In the genomic region with DNA sequence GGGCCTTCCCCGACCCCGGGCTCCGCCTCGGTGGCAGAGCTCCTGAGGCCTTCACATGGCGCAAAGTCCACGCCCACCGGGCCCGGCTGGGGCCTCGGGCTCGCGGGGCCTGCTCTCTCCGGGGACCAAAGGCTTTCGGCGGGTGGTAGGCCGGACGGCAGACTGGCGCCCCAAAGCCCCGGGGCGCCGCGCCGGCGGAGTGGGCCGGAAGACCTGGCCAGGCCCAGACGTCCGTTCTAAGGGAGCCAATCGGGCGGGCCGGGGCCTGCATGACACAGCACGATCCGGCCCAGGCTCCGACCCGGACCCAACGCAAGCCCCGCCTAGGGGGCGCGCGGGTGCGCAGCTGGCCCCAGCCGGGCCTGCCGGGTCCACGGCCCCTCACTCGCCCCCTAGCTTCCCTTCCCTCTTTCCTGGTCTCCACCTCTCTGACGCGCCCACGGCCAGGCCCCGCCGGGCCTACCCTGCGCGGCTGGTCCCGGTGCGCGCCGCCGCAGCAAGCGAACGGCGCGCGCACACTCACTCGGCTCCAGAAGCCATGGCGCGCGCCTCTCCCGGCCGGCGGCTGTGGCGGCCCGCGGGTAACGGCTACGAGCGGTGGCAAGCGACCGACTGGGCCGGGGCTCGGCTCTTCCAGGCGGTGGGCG, we compare ENCODE assay signal across 1 cellular context.
TF ChIP-seq lines count a peak whose summit lies in the region.

No MANE protein-coding gene starts in this region.

TF ChIP-seq in HepG2, 621 proteins besides CTCF, POLR2A, EP300 and RAD21 (continued from another document and continues in another):
- TF ChIP-seq, protein P1, sequence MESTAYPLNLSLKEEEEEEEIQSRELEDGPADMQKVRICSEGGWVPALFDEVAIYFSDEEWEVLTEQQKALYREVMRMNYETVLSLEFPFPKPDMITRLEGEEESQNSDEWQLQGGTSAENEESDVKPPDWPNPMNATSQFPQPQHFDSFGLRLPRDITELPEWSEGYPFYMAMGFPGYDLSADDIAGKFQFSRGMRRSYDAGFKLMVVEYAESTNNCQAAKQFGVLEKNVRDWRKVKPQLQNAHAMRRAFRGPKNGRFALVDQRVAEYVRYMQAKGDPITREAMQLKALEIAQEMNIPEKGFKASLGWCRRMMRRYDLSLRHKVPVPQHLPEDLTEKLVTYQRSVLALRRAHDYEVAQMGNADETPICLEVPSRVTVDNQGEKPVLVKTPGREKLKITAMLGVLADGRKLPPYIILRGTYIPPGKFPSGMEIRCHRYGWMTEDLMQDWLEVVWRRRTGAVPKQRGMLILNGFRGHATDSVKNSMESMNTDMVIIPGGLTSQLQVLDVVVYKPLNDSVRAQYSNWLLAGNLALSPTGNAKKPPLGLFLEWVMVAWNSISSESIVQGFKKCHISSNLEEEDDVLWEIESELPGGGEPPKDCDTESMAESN (CRISPR knock-in tag; conservative IDR thresholded peaks at IDR 0.05), result peak; percentile 76
- TF ChIP-seq RBAK (CRISPR knock-in tag; IDR thresholded peaks at IDR 0.05) (no peak), MLLT10 (CRISPR knock-in tag; IDR thresholded peaks at IDR 0.05) (no peak), ARNT2 (CRISPR knock-in tag; IDR thresholded peaks at IDR 0.05; ENCODE audit: low read depth) (peak; percentile 70), HHEX (CRISPR knock-in tag; IDR thresholded peaks at IDR 0.05) (no peak), NAIF1 (CRISPR knock-in tag; IDR thresholded peaks at IDR 0.05; ENCODE audit: borderline replicate concordance) (peak; percentile 64; the same call in 1 of the 2 replicates), CAMTA2 (CRISPR knock-in tag; IDR thresholded peaks at IDR 0.05; ENCODE audit: borderline replicate concordance) (0 out of 2 replicates have a peak, but pooled peaks have one; percentile 32), KLF12 (CRISPR knock-in tag; IDR thresholded peaks at IDR 0.05; ENCODE audit: borderline replicate concordance) (no peak), MTA3 (CRISPR knock-in tag; IDR thresholded peaks at IDR 0.05) (no peak), ZBTB21 (CRISPR knock-in tag; IDR thresholded peaks at IDR 0.05) (no peak), SATB2 (CRISPR knock-in tag; IDR thresholded peaks at IDR 0.05) (peak; percentile 11; the same call in 1 of the 2 replicates), IRF2 (CRISPR knock-in tag; IDR thresholded peaks at IDR 0.05) (no peak), MTF2 (CRISPR knock-in tag; IDR thresholded peaks at IDR 0.05; ENCODE audit: borderline replicate concordance) (no peak), MAFG (CRISPR knock-in tag; IDR thresholded peaks at IDR 0.05) (peak; percentile 84; the same call in 1 of the 2 replicates), KDM4B (CRISPR knock-in tag; IDR thresholded peaks at IDR 0.05) (no peak; the same call in 1 of the 2 replicates), ZNF343 (CRISPR knock-in tag; IDR thresholded peaks at IDR 0.05) (no peak; the same call in 1 of the 2 replicates), TRIM24 (CRISPR knock-in tag; IDR thresholded peaks at IDR 0.05) (no peak), TOPORS (CRISPR knock-in tag; IDR thresholded peaks at IDR 0.05) (peak; percentile 97), ZNF432 (CRISPR knock-in tag; IDR thresholded peaks at IDR 0.05; ENCODE audit: borderline replicate concordance) (no peak), ZNF629 (CRISPR knock-in tag; conservative IDR thresholded peaks at IDR 0.05) (no peak), FOXM1 (CRISPR knock-in tag; IDR thresholded peaks at IDR 0.05) (no peak), ZNF672 (CRISPR knock-in tag; IDR thresholded peaks at IDR 0.05) (no peak), PTBP1 (IDR thresholded peaks at IDR 0.05; ENCODE audit: low read depth, low read length, poor library complexity, severe bottlenecking) (no peak), GTF3A (CRISPR knock-in tag; conservative IDR thresholded peaks at IDR 0.05) (no peak; the same call in 1 of the 2 replicates), HNRNPL (IDR thresholded peaks at IDR 0.05; ENCODE audit: low read depth, low read length) (0 out of 2 replicates have a peak, but pooled peaks have one; percentile 16), HOXA7 (CRISPR knock-in tag; IDR thresholded peaks at IDR 0.05) (no peak), ARNTL (CRISPR knock-in tag; IDR thresholded peaks at IDR 0.05) (0 out of 2 replicates have a peak, but pooled peaks have one; percentile 24), EEA1 (CRISPR knock-in tag; IDR thresholded peaks at IDR 0.05; ENCODE audit: borderline replicate concordance) (no peak), FOXO1 (CRISPR knock-in tag; IDR thresholded peaks at IDR 0.05) (no peak; the same call in 1 of the 2 replicates), KLF13 (CRISPR knock-in tag; IDR thresholded peaks at IDR 0.05) (0 out of 2 replicates have a peak, but pooled peaks have one; percentile 79), PHF8 (CRISPR knock-in tag; IDR thresholded peaks at IDR 0.05) (peak; percentile 93), PHF5A (CRISPR knock-in tag; IDR thresholded peaks at IDR 0.05; ENCODE audit: low read depth, unreplicated experiment) (no peak), SNRNP70 (IDR thresholded peaks at IDR 0.05; ENCODE audit: low read depth, low read length) (no peak), HES4 (CRISPR knock-in tag; IDR thresholded peaks at IDR 0.05; ENCODE audit: borderline replicate concordance) (0 out of 2 replicates have a peak, but pooled peaks have one; percentile 14), NFE2L1 (CRISPR knock-in tag; IDR thresholded peaks at IDR 0.05; ENCODE audit: borderline replicate concordance) (peak; percentile 99), ZNF180 (CRISPR knock-in tag; IDR thresholded peaks at IDR 0.05; ENCODE audit: borderline replicate concordance, low read depth) (no peak), JARID2 (CRISPR knock-in tag; IDR thresholded peaks at IDR 0.05; ENCODE audit: insufficient replicate concordance) (no peak), ZBTB38 (CRISPR knock-in tag; IDR thresholded peaks at IDR 0.05) (no peak), NBN (conservative IDR thresholded peaks at IDR 0.05) (no peak), EHMT2 (IDR thresholded peaks at IDR 0.05; ENCODE audit: borderline replicate concordance, low read depth, low read length) (no peak), CHCHD3 (CRISPR knock-in tag; IDR thresholded peaks at IDR 0.05) (no peak), NCOA2 (CRISPR knock-in tag; IDR thresholded peaks at IDR 0.05) (peak; percentile 9; the same call in 1 of the 2 replicates)
- TF ChIP-seq, protein P2, sequence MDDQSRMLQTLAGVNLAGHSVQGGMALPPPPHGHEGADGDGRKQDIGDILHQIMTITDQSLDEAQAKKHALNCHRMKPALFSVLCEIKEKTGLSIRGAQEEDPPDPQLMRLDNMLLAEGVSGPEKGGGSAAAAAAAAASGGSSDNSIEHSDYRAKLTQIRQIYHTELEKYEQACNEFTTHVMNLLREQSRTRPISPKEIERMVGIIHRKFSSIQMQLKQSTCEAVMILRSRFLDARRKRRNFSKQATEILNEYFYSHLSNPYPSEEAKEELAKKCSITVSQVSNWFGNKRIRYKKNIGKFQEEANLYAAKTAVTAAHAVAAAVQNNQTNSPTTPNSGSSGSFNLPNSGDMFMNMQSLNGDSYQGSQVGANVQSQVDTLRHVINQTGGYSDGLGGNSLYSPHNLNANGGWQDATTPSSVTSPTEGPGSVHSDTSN (CRISPR knock-in tag; IDR thresholded peaks at IDR 0.05; ENCODE audit: borderline replicate concordance), result no peak
- TF ChIP-seq, protein P3, sequence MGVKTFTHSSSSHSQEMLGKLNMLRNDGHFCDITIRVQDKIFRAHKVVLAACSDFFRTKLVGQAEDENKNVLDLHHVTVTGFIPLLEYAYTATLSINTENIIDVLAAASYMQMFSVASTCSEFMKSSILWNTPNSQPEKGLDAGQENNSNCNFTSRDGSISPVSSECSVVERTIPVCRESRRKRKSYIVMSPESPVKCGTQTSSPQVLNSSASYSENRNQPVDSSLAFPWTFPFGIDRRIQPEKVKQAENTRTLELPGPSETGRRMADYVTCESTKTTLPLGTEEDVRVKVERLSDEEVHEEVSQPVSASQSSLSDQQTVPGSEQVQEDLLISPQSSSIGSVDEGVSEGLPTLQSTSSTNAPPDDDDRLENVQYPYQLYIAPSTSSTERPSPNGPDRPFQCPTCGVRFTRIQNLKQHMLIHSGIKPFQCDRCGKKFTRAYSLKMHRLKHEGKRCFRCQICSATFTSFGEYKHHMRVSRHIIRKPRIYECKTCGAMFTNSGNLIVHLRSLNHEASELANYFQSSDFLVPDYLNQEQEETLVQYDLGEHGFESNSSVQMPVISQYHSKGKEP (CRISPR knock-in tag; IDR thresholded peaks at IDR 0.05), result 0 out of 2 replicates have a peak, but pooled peaks have one; percentile 15
- TF ChIP-seq, protein P4, sequence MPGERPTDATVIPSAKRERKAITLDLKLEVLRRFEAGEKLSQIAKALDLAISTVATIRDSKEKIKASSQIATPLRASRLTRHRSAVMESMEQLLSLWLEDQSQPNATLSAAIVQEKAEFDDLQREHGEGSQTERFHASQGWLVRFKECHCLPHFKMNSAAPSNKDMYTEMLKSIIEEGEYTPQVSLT (CRISPR knock-in tag; IDR thresholded peaks at IDR 0.05; ENCODE audit: borderline replicate concordance, low read depth), result no peak; the same call in 1 of the 2 replicates
- TF ChIP-seq, protein P5, sequence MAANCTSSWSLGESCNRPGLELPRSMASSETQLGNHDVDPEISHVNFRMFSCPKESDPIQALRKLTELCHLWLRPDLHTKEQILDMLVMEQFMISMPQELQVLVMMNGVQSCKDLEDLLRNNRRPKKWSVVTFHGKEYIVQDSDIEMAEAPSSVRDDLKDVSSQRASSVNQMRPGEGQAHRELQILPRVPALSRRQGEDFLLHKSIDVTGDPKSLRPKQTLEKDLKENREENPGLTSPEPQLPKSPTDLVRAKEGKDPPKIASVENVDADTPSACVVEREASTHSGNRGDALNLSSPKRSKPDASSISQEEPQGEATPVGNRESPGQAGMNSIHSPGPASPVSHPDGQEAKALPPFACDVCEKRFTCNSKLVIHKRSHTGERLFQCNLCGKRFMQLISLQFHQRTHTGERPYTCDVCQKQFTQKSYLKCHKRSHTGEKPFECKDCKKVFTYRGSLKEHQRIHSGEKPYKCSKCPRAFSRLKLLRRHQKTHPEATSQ (CRISPR knock-in tag; IDR thresholded peaks at IDR 0.05; ENCODE audit: borderline replicate concordance), result 0 out of 2 replicates have a peak, but pooled peaks have one; percentile 49
- TF ChIP-seq, protein P6, sequence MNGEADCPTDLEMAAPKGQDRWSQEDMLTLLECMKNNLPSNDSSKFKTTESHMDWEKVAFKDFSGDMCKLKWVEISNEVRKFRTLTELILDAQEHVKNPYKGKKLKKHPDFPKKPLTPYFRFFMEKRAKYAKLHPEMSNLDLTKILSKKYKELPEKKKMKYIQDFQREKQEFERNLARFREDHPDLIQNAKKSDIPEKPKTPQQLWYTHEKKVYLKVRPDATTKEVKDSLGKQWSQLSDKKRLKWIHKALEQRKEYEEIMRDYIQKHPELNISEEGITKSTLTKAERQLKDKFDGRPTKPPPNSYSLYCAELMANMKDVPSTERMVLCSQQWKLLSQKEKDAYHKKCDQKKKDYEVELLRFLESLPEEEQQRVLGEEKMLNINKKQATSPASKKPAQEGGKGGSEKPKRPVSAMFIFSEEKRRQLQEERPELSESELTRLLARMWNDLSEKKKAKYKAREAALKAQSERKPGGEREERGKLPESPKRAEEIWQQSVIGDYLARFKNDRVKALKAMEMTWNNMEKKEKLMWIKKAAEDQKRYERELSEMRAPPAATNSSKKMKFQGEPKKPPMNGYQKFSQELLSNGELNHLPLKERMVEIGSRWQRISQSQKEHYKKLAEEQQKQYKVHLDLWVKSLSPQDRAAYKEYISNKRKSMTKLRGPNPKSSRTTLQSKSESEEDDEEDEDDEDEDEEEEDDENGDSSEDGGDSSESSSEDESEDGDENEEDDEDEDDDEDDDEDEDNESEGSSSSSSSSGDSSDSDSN (CRISPR knock-in tag; IDR thresholded peaks at IDR 0.05), result peak; percentile 99
- TF ChIP-seq, protein P7, sequence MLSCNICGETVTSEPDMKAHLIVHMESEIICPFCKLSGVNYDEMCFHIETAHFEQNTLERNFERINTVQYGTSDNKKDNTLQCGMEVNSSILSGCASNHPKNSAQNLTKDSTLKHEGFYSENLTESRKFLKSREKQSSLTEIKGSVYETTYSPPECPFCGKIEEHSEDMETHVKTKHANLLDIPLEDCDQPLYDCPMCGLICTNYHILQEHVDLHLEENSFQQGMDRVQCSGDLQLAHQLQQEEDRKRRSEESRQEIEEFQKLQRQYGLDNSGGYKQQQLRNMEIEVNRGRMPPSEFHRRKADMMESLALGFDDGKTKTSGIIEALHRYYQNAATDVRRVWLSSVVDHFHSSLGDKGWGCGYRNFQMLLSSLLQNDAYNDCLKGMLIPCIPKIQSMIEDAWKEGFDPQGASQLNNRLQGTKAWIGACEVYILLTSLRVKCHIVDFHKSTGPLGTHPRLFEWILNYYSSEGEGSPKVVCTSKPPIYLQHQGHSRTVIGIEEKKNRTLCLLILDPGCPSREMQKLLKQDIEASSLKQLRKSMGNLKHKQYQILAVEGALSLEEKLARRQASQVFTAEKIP (CRISPR knock-in tag; IDR thresholded peaks at IDR 0.05; ENCODE audit: borderline replicate concordance), result no peak
- TF ChIP-seq, protein P8, sequence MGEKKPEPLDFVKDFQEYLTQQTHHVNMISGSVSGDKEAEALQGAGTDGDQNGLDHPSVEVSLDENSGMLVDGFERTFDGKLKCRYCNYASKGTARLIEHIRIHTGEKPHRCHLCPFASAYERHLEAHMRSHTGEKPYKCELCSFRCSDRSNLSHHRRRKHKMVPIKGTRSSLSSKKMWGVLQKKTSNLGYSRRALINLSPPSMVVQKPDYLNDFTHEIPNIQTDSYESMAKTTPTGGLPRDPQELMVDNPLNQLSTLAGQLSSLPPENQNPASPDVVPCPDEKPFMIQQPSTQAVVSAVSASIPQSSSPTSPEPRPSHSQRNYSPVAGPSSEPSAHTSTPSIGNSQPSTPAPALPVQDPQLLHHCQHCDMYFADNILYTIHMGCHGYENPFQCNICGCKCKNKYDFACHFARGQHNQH (CRISPR knock-in tag; IDR thresholded peaks at IDR 0.05), result peak; percentile 11
- TF ChIP-seq, protein P9, sequence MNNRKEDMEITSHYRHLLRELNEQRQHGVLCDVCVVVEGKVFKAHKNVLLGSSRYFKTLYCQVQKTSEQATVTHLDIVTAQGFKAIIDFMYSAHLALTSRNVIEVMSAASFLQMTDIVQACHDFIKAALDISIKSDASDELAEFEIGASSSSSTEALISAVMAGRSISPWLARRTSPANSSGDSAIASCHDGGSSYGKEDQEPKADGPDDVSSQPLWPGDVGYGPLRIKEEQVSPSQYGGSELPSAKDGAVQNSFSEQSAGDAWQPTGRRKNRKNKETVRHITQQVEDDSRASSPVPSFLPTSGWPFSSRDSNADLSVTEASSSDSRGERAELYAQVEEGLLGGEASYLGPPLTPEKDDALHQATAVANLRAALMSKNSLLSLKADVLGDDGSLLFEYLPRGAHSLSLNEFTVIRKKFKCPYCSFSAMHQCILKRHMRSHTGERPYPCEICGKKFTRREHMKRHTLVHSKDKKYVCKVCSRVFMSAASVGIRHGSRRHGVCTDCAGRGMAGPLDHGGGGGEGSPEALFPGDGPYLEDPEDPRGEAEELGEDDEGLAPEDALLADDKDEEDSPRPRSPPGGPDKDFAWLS (CRISPR knock-in tag; IDR thresholded peaks at IDR 0.05; ENCODE audit: borderline replicate concordance), result no peak
- TF ChIP-seq, protein P10, sequence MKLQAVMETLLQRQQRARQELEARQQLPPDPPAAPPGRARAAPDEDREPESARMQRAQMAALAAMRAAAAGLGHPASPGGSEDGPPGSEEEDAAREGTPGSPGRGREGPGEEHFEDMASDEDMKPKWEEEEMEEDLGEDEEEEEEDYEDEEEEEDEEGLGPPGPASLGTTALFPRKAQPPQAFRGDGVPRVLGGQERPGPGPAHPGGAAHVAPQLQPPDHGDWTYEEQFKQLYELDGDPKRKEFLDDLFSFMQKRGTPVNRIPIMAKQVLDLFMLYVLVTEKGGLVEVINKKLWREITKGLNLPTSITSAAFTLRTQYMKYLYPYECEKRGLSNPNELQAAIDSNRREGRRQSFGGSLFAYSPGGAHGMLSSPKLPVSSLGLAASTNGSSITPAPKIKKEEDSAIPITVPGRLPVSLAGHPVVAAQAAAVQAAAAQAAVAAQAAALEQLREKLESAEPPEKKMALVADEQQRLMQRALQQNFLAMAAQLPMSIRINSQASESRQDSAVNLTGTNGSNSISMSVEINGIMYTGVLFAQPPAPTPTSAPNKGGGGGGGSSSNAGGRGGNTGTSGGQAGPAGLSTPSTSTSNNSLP (IDR thresholded peaks at IDR 0.05; ENCODE audit: low read depth, low read length), result no peak
